In the genomic region with DNA sequence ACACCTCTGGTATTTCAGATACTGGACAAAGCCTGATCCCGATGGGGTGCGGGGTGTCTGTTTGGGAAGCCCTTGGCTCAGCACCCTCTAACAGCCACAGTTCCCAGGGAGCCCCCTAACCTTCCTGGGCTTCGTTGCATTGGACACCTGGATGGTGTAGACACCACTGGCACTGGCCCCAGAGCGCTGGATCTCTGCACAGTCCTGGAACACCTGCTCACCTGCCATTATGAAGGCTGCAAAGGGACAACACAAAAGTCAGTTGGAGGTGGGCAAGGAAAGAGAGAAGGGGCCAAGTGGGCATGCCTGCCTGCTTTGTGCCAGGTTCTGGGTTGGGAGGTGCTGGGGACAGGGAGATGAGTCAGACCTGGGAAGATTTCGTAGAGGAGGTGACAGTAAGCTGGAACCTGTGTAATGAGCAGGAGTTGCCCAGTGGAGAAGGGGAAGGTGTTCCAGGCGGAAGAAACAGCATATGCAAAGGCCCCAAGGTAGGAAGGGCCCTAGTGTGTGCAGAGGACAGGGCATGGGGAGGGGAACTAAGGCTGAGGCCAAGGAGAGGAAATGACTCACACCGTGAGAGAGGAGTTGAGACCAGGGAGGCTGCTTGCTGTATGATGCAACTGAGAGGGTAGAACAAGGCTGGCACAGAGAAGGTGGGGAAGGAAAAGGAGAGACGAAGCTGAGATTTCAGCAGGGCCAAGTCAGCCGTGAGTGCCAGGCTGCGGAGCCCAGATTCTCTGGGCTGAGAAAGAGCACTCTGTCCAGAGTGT, we compare ENCODE assay signal across 1 cellular context.
TF ChIP-seq lines count a peak whose summit lies in the region.

No MANE protein-coding gene starts in this region.

TF ChIP-seq in K562, 482 proteins besides CTCF, POLR2A, EP300 and RAD21 (continued from another document):
- no peak for TF ChIP-seq SIX5 (IDR thresholded peaks at IDR 0.05; ENCODE audit: borderline replicate concordance in 1 of 2, insufficient read depth in 1 of 2, low read depth in 1 of 2, low read length in 2 of 2)
- no peak for TF ChIP-seq ZNF512 (tag; IDR thresholded peaks at IDR 0.05)
- no peak for TF ChIP-seq ZNF639 (CRISPR knock-in tag; conservative IDR thresholded peaks at IDR 0.05 in 1 of 2, IDR thresholded peaks at IDR 0.05 in 1 of 2)
- TF ChIP-seq ATF4 (CRISPR knock-in tag; IDR thresholded peaks at IDR 0.05) = 0 out of 2 replicates have a peak, but pooled peaks have one; percentile 30
- no peak for TF ChIP-seq ID3 (CRISPR knock-in tag; IDR thresholded peaks at IDR 0.05)
- TF ChIP-seq ID3 (tag; IDR thresholded peaks at IDR 0.05) = no peak
- no peak for TF ChIP-seq RBFOX2 (IDR thresholded peaks at IDR 0.05; ENCODE audit: low read depth, low read length)
- peak; percentile 46; the same call in 1 of the 2 replicates for TF ChIP-seq JUND (IDR thresholded peaks at IDR 0.05; ENCODE audit: borderline replicate concordance, low read depth, low read length)
- TF ChIP-seq JUND (tag; IDR thresholded peaks at IDR 0.05; ENCODE audit: borderline replicate concordance, low read depth, low read length) = no peak; the same call in 2 of the 3 replicates
- TF ChIP-seq HDAC8 (tag; IDR thresholded peaks at IDR 0.05) = no peak
- no peak for TF ChIP-seq ESRRB (CRISPR knock-in tag; IDR thresholded peaks at IDR 0.05; ENCODE audit: borderline replicate concordance)
- TF ChIP-seq EHMT2 (IDR thresholded peaks at IDR 0.05) = peak; percentile 39; the same call in 1 of the 2 replicates
- no peak for TF ChIP-seq BRD9 (IDR thresholded peaks at IDR 0.05; ENCODE audit: low read depth, partially characterized antibody)
- TF ChIP-seq ATF3 (IDR thresholded peaks at IDR 0.05) = peak; percentile 69
- no peak for TF ChIP-seq ATF3 (CRISPR knock-in tag; conservative IDR thresholded peaks at IDR 0.05)
